ENCODE assay signal across 21 cellular contexts in the genomic region with DNA sequence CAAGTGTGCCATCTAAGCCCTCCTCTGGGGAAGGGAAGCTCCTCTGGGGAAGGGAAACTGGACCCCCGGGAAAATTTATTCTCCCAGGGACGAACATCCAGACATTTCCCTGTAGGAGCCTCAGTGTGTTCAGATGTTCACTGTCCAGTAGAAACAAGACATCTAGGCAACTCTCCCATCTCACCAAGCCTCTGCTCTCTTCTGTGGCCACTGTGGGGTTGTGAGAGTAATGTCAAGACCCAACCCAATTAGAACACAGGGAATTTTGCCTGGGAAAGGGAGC. TPM values are rescaled to one million over a fixed set of nuclear protein-coding genes. Genes with fewer than 3 reads are reported as not detected.
A peak's percentile ranks its signal among the peaks of the same experiment; 100 is the strongest.
DNase-seq lines count a peak whose midpoint lies in the region; ATAC-seq, FAIRE-seq and TF ChIP-seq lines count a peak whose summit lies in the region.
"Had no signal": no experiment of that assay in that cellular context is flagged by ENCODE, and none has a peak within 500 bp of the region (broad histone marks: within the 10 kb centered on the region; RNA-seq: fewer than 3 reads in every experiment).

No MANE protein-coding gene starts in this region.

- no peak overlapping the region for H2BK5ac ChIP-seq in mesenchymal stem cell (ENCODE audit: low read depth, low read length, poor library complexity, severe bottlenecking)

- H3K9me3 ChIP-seq in Panc1 (ENCODE audit: control insufficient read depth, insufficient read depth, low read depth, low read length), result no peaks in the 10 kb centered on the region
- H3K9me3 ChIP-seq in mesenchymal stem cell (ENCODE audit: control insufficient read depth, low read length), result peaks cover 3% of the 10 kb centered on the region
- H3K9me3 ChIP-seq in thoracic aorta, result no peaks in the 10 kb centered on the region
- no peaks in the 10 kb centered on the region for H3K9me3 ChIP-seq in SK-N-SH

- H3K9me2 ChIP-seq in SK-N-SH, result no peaks in the 10 kb centered on the region

- no peak overlapping the region for H2BK12ac ChIP-seq in mesenchymal stem cell (ENCODE audit: low read length in 2 of 2)

- no peak for TF ChIP-seq RAD21 in SK-N-SH (IDR thresholded peaks at IDR 0.05; ENCODE audit: low read length)

- H3K14ac ChIP-seq in mesenchymal stem cell (ENCODE audit: low read length in 2 of 2), result no peak overlapping the region

- H3K4me3 ChIP-seq in Panc1 (ENCODE audit: low read depth in 2 of 2, low read length in 2 of 2), result no peak overlapping the region
- no peak overlapping the region for H3K4me3 ChIP-seq in mesenchymal stem cell (ENCODE audit: insufficient read depth in 1 of 2, low read depth in 1 of 2, low read length in 2 of 2)
- no peak overlapping the region for H3K4me3 ChIP-seq in thoracic aorta
- no peak overlapping the region for H3K4me3 ChIP-seq in SK-N-SH (ENCODE audit: low read depth in 2 of 2, low read length in 1 of 2)
- H3K4me3 ChIP-seq: SJCRH30 had no signal

- H3K79me1 ChIP-seq in mesenchymal stem cell (replicated peaks; ENCODE audit: low read length, poor library complexity, severe bottlenecking), result no peaks in the 10 kb centered on the region

- H3K4me1 Mint-ChIP-seq in CD14-positive monocyte, result peaks cover 6% of the 10 kb centered on the region

- ATAC-seq in Panc1, result no peak
- no peak for ATAC-seq in thoracic aorta (ENCODE audit: insufficient number of reproducible peaks, low FRiP score, low read depth)
- ATAC-seq in GM19452 (IDR thresholded peaks at IDR 0.05; ENCODE audit: unreplicated experiment), result no peak
- no peak for ATAC-seq in HG03045 (IDR thresholded peaks at IDR 0.05; ENCODE audit: unreplicated experiment)

- no peaks in the 10 kb centered on the region for H3K27me3 ChIP-seq in Panc1 (ENCODE audit: control insufficient read depth, insufficient read depth, low read length)
- no peaks in the 10 kb centered on the region for H3K27me3 ChIP-seq in mesenchymal stem cell (ENCODE audit: control insufficient read depth in 1 of 2, insufficient read depth in 1 of 2, low read length in 2 of 2)
- H3K27me3 ChIP-seq in thoracic aorta (replicated peaks; ENCODE audit: insufficient read depth), result no peaks in the 10 kb centered on the region
- no peaks in the 10 kb centered on the region; the same call in 1 of the 2 replicates for H3K27me3 ChIP-seq in SK-N-SH (ENCODE audit: insufficient read depth)
- H3K27me3 ChIP-seq: SJCRH30 had no signal

- no peak overlapping the region for H3K4me2 ChIP-seq in mesenchymal stem cell (ENCODE audit: low read length, poor library complexity, severe bottlenecking)
- no peak overlapping the region for H3K4me2 ChIP-seq in SK-N-SH

- H3K4me1 ChIP-seq in Panc1 (ENCODE audit: control insufficient read depth, insufficient read depth, low read length), result peaks cover 25% of the 10 kb centered on the region
- peaks cover 26% of the 10 kb centered on the region for H3K4me1 ChIP-seq in mesenchymal stem cell (ENCODE audit: control insufficient read depth, insufficient read depth, low read depth, low read length)
- H3K4me1 ChIP-seq in thoracic aorta (ENCODE audit: control insufficient read depth in 1 of 2, low read depth in 2 of 2), result peaks cover 21 to 77% of the 10 kb centered on the region in 2 donors
- H3K4me1 ChIP-seq in SK-N-SH (ENCODE audit: control insufficient read depth in 1 of 2, insufficient read depth in 2 of 2, low read depth in 1 of 2, low read length in 1 of 2), result peaks cover 0 to 11% of the 10 kb centered on the region in 2 experiments; a peak in 1 of 4 replicates

- no peak overlapping the region for H4K91ac ChIP-seq in mesenchymal stem cell (ENCODE audit: low read length)

- no peak overlapping the region for H3K23ac ChIP-seq in mesenchymal stem cell (ENCODE audit: low read length in 2 of 2)

- no peak overlapping the region for H3K4ac ChIP-seq in mesenchymal stem cell (ENCODE audit: low read depth in 1 of 2, low read length in 2 of 2)

- peak overlapping the region; percentile 36 for H3K9ac ChIP-seq in mesenchymal stem cell (ENCODE audit: low read length)
- H3K9ac ChIP-seq in SK-N-SH, result no peak overlapping the region

- peaks cover 4 to 18% (median 7%) of the 10 kb centered on the region in 7 donors for H3K9me3 Mint-ChIP-seq in CD14-positive monocyte

- CTCF ChIA-PET in Panc1 (lab: Charles Lee) (no interaction called here), SK-N-SH (lab: Yijun Ruan, JAX) (interaction anchor here (1.1 to 3.1 kb wide), 2 partner anchors 30 to 32 kb away, joined by 3 to 19 read pairs; no protein-coding TSS in a partner anchor)

- H3K27me3 Mint-ChIP-seq in CD14-positive monocyte (ENCODE audit: low read depth in 3 of 3), result peaks cover 45 to 60% (median 59%) of the 10 kb centered on the region in 3 donors

- H3K27ac Mint-ChIP-seq in CD14-positive monocyte, result no peak overlapping the region

- FAIRE-seq in H54 (lab: Jason Lieb, UNC), result no peak
- FAIRE-seq: G401.6 had no signal

- intact Hi-C loops in CD14-positive monocyte (cut with micrococcal nuclease) (no loop called here), Panc1 (cut with micrococcal nuclease; ENCODE audit: unreplicated experiment) (no loop called here)

- H4K8ac ChIP-seq in mesenchymal stem cell (ENCODE audit: low read length), result no peak overlapping the region

- no peak overlapping the region for H2BK15ac ChIP-seq in mesenchymal stem cell (ENCODE audit: low read depth, poor library complexity, severe bottlenecking)

- H2BK120ac ChIP-seq in mesenchymal stem cell (ENCODE audit: low read depth, low read length), result no peak overlapping the region

- POLR2A ChIA-PET in Panc1 (lab: Charles Lee) (no interaction called here), SK-N-SH (lab: Yijun Ruan, JAX) (no interaction called here)

- H3K36me3 Mint-ChIP-seq in CD14-positive monocyte, result no peaks in the 10 kb centered on the region

- in situ Hi-C loops in Panc1 (cut with HindIII; ENCODE audit: low pct_unique_long_range_greater_than_20kb, low sequenced_read_pairs), result no loop called here

- H3K36me3 ChIP-seq in Panc1 (ENCODE audit: control insufficient read depth, insufficient read depth, low read length) (no peaks in the 10 kb centered on the region), mesenchymal stem cell (ENCODE audit: control insufficient read depth in 1 of 2, insufficient read depth in 2 of 2, low read depth in 1 of 2, low read length in 2 of 2) (peaks cover 0 to 3% of the 10 kb centered on the region in 2 experiments), thoracic aorta (no peaks in the 10 kb centered on the region), SK-N-SH (replicated peaks in 1 of 2; ENCODE audit: control insufficient read depth in 1 of 2, insufficient read depth in 2 of 2, low read length in 1 of 2) (no peaks in the 10 kb centered on the region)
- H3K36me3 ChIP-seq: SJCRH30 had no signal

- peak overlapping the region; percentile 26; the same call in 1 of the 2 replicates for H3K27ac ChIP-seq in Panc1 (ENCODE audit: low read length)
- H3K27ac ChIP-seq in mesenchymal stem cell (ENCODE audit: low read length, poor library complexity, severe bottlenecking), result no peak overlapping the region
- H3K27ac ChIP-seq in thoracic aorta, result peak overlapping the region; percentile 91 to 94
- H3K27ac ChIP-seq in SK-N-SH (ENCODE audit: low read depth in 2 of 2, low read length in 1 of 2), result no peak overlapping the region
- H3K27ac ChIP-seq: C4-2B, SJCRH30 had no signal

- no peak overlapping the region for H2AFZ ChIP-seq in mesenchymal stem cell (ENCODE audit: low read depth, low read length)
- H2AFZ ChIP-seq in SK-N-SH (ENCODE audit: low read depth), result no peak overlapping the region

- TF ChIP-seq CTCF in CD14-positive monocyte (IDR thresholded peaks at IDR 0.05), result no peak
- TF ChIP-seq CTCF in Panc1 (IDR thresholded peaks at IDR 0.05), result no peak
- no peak for TF ChIP-seq CTCF in thoracic aorta (IDR thresholded peaks at IDR 0.05)
- no peak for TF ChIP-seq CTCF in SK-N-SH (IDR thresholded peaks at IDR 0.05)

- H4K20me1 ChIP-seq in SK-N-SH (ENCODE audit: insufficient read depth), result no peaks in the 10 kb centered on the region

- TF ChIP-seq EP300 in SK-N-SH (IDR thresholded peaks at IDR 0.05; ENCODE audit: borderline replicate concordance in 1 of 2, low read depth in 1 of 2, low read length in 1 of 2), result no peak

- DNase-seq in CD14-positive monocyte (ENCODE audit: low spot score), result peak; percentile 10
- no peak for DNase-seq in Panc1 (ENCODE audit: low read depth, low spot score)
- no peak for DNase-seq in mesenchymal stem cell
- DNase-seq in thoracic aorta (ENCODE audit: low spot score), result no peak
- DNase-seq in H54 (ENCODE audit: insufficient read length, low spot score), result no peak
- DNase-seq in SK-N-SH, result no peak
- DNase-seq: KG1; NCI-H1092; NCI-H146; NCI-H2029; NCI-H2171; NCI-H345; NCI-H524; NCI-H774; NK-92 treated with Interleukin-12 subunit alpha and Interleukin-12 subunit beta, amount 100 ng/mL, for 24 hours had no signal

- H3K4me3 Mint-ChIP-seq in CD14-positive monocyte, result no peak overlapping the region

- H3K79me2 ChIP-seq in SK-N-SH (ENCODE audit: insufficient read depth), result no peaks in the 10 kb centered on the region

- no peak overlapping the region for H2AK5ac ChIP-seq in mesenchymal stem cell (ENCODE audit: low read length, severe bottlenecking)

- no peak for TF ChIP-seq POLR2A in H54 (IDR thresholded peaks at IDR 0.05; ENCODE audit: low read depth, low read length)

- no peak overlapping the region for H3K18ac ChIP-seq in mesenchymal stem cell (ENCODE audit: low read depth in 1 of 2, low read length in 2 of 2)

- no peaks in the 10 kb centered on the region for H3F3A ChIP-seq in SK-N-SH (replicated peaks; ENCODE audit: insufficient read depth)

- no TSS peak for BruUV-seq in Panc1 (replicated peaks; lab: Mats Ljungman, UMichigan)

- WGBS in mesenchymal stem cell, result no CpG with 5 or more reads among the region's 2 CpGs
- 17% methylated on average over 1 of the region's 2 CpGs for WGBS in SK-N-SH (ENCODE audit: low lambda C conversion rate)

RNA-seq across cellular contexts. Expression of a gene that starts 3.6 kb away (rescaled TPM):
- polyA plus RNA-seq in CD14-positive monocyte (not detected), SK-N-SH (2012; rRNA removed) (0.67 and 1.0 TPM in 2 replicates)
- total RNA-seq in Panc1 (2021; ENCODE audit: unreplicated experiment) (4.4 TPM), thoracic aorta (100 to 1,000 TPM; 397 to 465 TPM)
- polyA plus RNA-seq in Panc1 (2012; ENCODE audit: insufficient read length), result 8.5 TPM
- 0.01 TPM for polyA plus RNA-seq in mesenchymal stem cell (2013, experiment 1 of 2)
- polyA plus RNA-seq in mesenchymal stem cell (2013, experiment 2 of 2), result 0.01 TPM
- 0.45 and 0.52 TPM in 2 replicates for polyA plus RNA-seq in SK-N-SH (2012; cell fraction: cytosol; rRNA removed)
- 0.49 and 0.54 TPM in 2 replicates for polyA plus RNA-seq in SK-N-SH (2012; cell fraction: nucleus; rRNA removed)
- total RNA-seq: H4 had no signal

Comparison
In these comparisons a context has a peak if more than half of its experiments do, and no peak if none do; other contexts are left out.
1. H3K27ac ChIP-seq: peak in Panc1 (single experiment) and thoracic aorta (2 of 2); none in mesenchymal stem cell (single experiment) and SK-N-SH (0 of 2).
2. RNA of a gene that starts 3.6 kb away (total RNA-seq): 397 to 465 TPM in thoracic aorta; 4.4 TPM in Panc1 (single experiment); every median in the first group is over 10 times any median in the second.